In genomic region chr1:55129194-55129728, GRCh38 we compare ENCODE assay signal across 12 cellular contexts.
A peak's percentile ranks its signal among the peaks of the same experiment; 100 is the strongest.
DNase-seq lines count a peak whose midpoint lies in the region; ATAC-seq and TF ChIP-seq lines count a peak whose summit lies in the region.
"Had no signal": no experiment of that assay in that cellular context is flagged by ENCODE, and none has a peak within 500 bp of the region (broad histone marks: within the 10 kb centered on the region; RNA-seq: fewer than 3 reads in every experiment).

No MANE protein-coding gene starts in this region.

- DNase-seq in SKM-1 treated with dmso at 0.1 percent for 144 hours (lab: John Stamatoyannopoulos, UW; ENCODE audit: unreplicated experiment), result peak; percentile 40
- DNase-seq in SKM-1 (lab: John Stamatoyannopoulos, UW; ENCODE audit: unreplicated experiment), result no peak
- DNase-seq in RPMI7951 (ENCODE audit: low read depth), result peak; percentile 78
- DNase-seq in fibroblast of lung (ENCODE audit: low read depth in 2 of 2), result peak; percentile 91 to 93
- peak; percentile 39 for DNase-seq in retinal pigment epithelial cell (ENCODE audit: low read depth)
- DNase-seq in sciatic nerve (ENCODE audit: low spot score), result no peak
- DNase-seq: activated CD4-positive, CD25-positive, alpha-beta regulatory T cell; foreskin melanocyte; NCI-H526 treated with DMSO at 0.1 percent for 48 hours had no signal

- no peak for ATAC-seq in GM19463 (IDR thresholded peaks at IDR 0.05; ENCODE audit: unreplicated experiment)
- no peak for ATAC-seq in sciatic nerve
- ATAC-seq in HG03354 (IDR thresholded peaks at IDR 0.05; ENCODE audit: poor library complexity, severe bottlenecking, unreplicated experiment), result no peak

- TF ChIP-seq CTCF in fibroblast of lung (conservative IDR thresholded peaks at IDR 0.05 in 1 of 2, IDR thresholded peaks at IDR 0.05 in 1 of 2; ENCODE audit: low read depth in 1 of 2, low read length in 2 of 2) (no peak), retinal pigment epithelial cell (conservative IDR thresholded peaks at IDR 0.05; ENCODE audit: low read depth, low read length) (no peak)

- H3K4me1 ChIP-seq in fibroblast of lung (ENCODE audit: control insufficient read depth, extremely low read depth, insufficient read depth, low read length), result peaks cover 7% of the 10 kb centered on the region

- no peak overlapping the region for H2AFZ ChIP-seq in fibroblast of lung (ENCODE audit: low read length)

- no peak overlapping the region for H3K4me2 ChIP-seq in fibroblast of lung (ENCODE audit: extremely low read depth, insufficient read depth, low read length)

- intact Hi-C loops in sciatic nerve (cut with DNase I), result no loop called here

- H3K4me3 ChIP-seq in fibroblast of lung (replicated peaks in 1 of 4; ENCODE audit: control extremely low read depth in 1 of 4, insufficient read depth in 1 of 4, low read depth in 3 of 4, low read length in 4 of 4), result no peak overlapping the region
- no peak overlapping the region for H3K4me3 ChIP-seq in retinal pigment epithelial cell (ENCODE audit: low read length)

- H3K9ac ChIP-seq in fibroblast of lung (ENCODE audit: insufficient read depth, low read length), result no peak overlapping the region

- no peak overlapping the region for H3K27ac ChIP-seq in fibroblast of lung (ENCODE audit: insufficient read depth, low read length)
- H3K27ac ChIP-seq: 22Rv1 had no signal

- no peaks in the 10 kb centered on the region for H3K79me2 ChIP-seq in fibroblast of lung (ENCODE audit: control insufficient read depth, insufficient read depth, low read length)

- no peaks in the 10 kb centered on the region for H4K20me1 ChIP-seq in fibroblast of lung (ENCODE audit: control insufficient read depth, extremely low read depth, insufficient read depth, low read length)

- peaks cover 4% of the 10 kb centered on the region for H3K36me3 ChIP-seq in fibroblast of lung (ENCODE audit: control insufficient read depth, insufficient read depth, low read length)

- H3K27me3 ChIP-seq in fibroblast of lung (ENCODE audit: control insufficient read depth, insufficient read depth, low read length), result no peaks in the 10 kb centered on the region

- H3K9me3 ChIP-seq in fibroblast of lung (ENCODE audit: control insufficient read depth, insufficient read depth, low read depth, low read length), result no peaks in the 10 kb centered on the region

Comparison
In these comparisons a context has a peak if more than half of its experiments do, and no peak if none do; other contexts are left out.
1. DNase-seq: peak in SKM-1 treated with dmso at 0.1 percent for 144 hours (single experiment), RPMI7951 (single experiment), fibroblast of lung (2 of 2) and retinal pigment epithelial cell (single experiment); none in SKM-1 (single experiment) and sciatic nerve (single experiment).